8 cellular contexts compared by ENCODE assay signal in genomic region chr5:149581192-149581861, GRCh38. TPM values are rescaled to one million over a fixed set of nuclear protein-coding genes. Genes with fewer than 3 reads are reported as not detected.
A peak's percentile ranks its signal among the peaks of the same experiment; 100 is the strongest.
DNase-seq lines count a peak whose midpoint lies in the region; ATAC-seq, FAIRE-seq and TF ChIP-seq lines count a peak whose summit lies in the region.

Gene ARHGEF37, plus strand, starts transcription at chr5:149581498. Its CDS starts 16,272 bp downstream, at chr5:149597770.

- no peaks in the 10 kb centered on the region for H3K36me3 Mint-ChIP-seq in activated CD8-positive, alpha-beta T cell treated with anti-CD3 and anti-CD28 coated beads for 36 hours (ENCODE audit: low read depth)
- no peaks in the 10 kb centered on the region for H3K36me3 Mint-ChIP-seq in memory B cell

- H3K27ac Mint-ChIP-seq in activated CD8-positive, alpha-beta T cell treated with anti-CD3 and anti-CD28 coated beads for 36 hours, result peak within 1 kb of the TSS; percentile 34
- H3K27ac Mint-ChIP-seq in memory B cell, result no peak within 1 kb of the TSS

- no peak within 1 kb of the TSS; the same call in 1 of the 2 replicates for H2BK5ac ChIP-seq in H1 (ENCODE audit: low read depth, low read length)

- peak within 1 kb of the TSS; percentile 72 for H3K4me3 Mint-ChIP-seq in activated CD8-positive, alpha-beta T cell treated with anti-CD3 and anti-CD28 coated beads for 36 hours
- peak within 1 kb of the TSS; percentile 79 for H3K4me3 Mint-ChIP-seq in memory B cell

- H3K4me1 ChIP-seq in ES-I3 (ENCODE audit: insufficient read depth, low read length) (no peaks in the 10 kb centered on the region), H1 (replicated peaks in 1 of 4; ENCODE audit: control insufficient read depth in 3 of 4, insufficient read depth in 4 of 4, low read length in 3 of 4) (peaks cover 0 to 14% (median 5%) of the 10 kb centered on the region in 4 experiments; a peak in 6 of 7 replicates)

- no peak for TF ChIP-seq EP300 in H1 (IDR thresholded peaks at IDR 0.05; ENCODE audit: borderline replicate concordance in 1 of 2, low read depth in 2 of 2, low read length in 2 of 2)

- no peak within 1 kb of the TSS for H4K5ac ChIP-seq in H1 (ENCODE audit: insufficient read length, low read depth, low read length)

- H3K27ac ChIP-seq in H1 (ENCODE audit: low read depth, low read length), result no peak within 1 kb of the TSS

- H3K4me2 ChIP-seq in H1 (ENCODE audit: insufficient read depth in 1 of 2, low read depth in 2 of 2, low read length in 2 of 2), result peak within 1 kb of the TSS; percentile 77 to 87

- no peak within 1 kb of the TSS for H2AK5ac ChIP-seq in H1 (ENCODE audit: low read depth, low read length)

- H3K56ac ChIP-seq in H1 (replicated peaks; ENCODE audit: insufficient read length, low read depth, low read length), result no peak within 1 kb of the TSS

- 0 out of 2 replicates have a peak within 1 kb of the TSS, but pooled peaks have one; percentile 9 for H2BK12ac ChIP-seq in H1 (ENCODE audit: low read depth, low read length)

- H4K8ac ChIP-seq in H1 (ENCODE audit: extremely low read depth, insufficient read depth, low read length), result 0 out of 2 replicates have a peak within 1 kb of the TSS, but pooled peaks have one; percentile 9

- H4K20me1 ChIP-seq in H1 (replicated peaks in 1 of 2; ENCODE audit: control insufficient read depth in 1 of 2, insufficient read depth in 2 of 2, low read length in 2 of 2), result no peaks in the 10 kb centered on the region

- peaks cover 16% of the 10 kb centered on the region for H3K4me1 Mint-ChIP-seq in activated CD8-positive, alpha-beta T cell treated with anti-CD3 and anti-CD28 coated beads for 36 hours (ENCODE audit: low read depth)
- H3K4me1 Mint-ChIP-seq in memory B cell, result peaks cover 5% of the 10 kb centered on the region

- peak within 1 kb of the TSS; percentile 97 for H2AFZ ChIP-seq in H1 (ENCODE audit: low read length)

- H3K9ac ChIP-seq in ES-I3 (ENCODE audit: low read depth, low read length) (peak within 1 kb of the TSS; percentile 64), H1 (replicated peaks in 1 of 4; ENCODE audit: extremely low read depth in 1 of 4, low read depth in 3 of 4, low read length in 3 of 4) (no peak within 1 kb of the TSS; a peak in 1 of 7 replicates)

- no peak within 1 kb of the TSS for H4K91ac ChIP-seq in H1 (replicated peaks; ENCODE audit: insufficient read length, low read length)

- H3K9me3 ChIP-seq in ES-I3 (ENCODE audit: control insufficient read depth, insufficient read depth, low read length) (no peaks in the 10 kb centered on the region), H1 (ENCODE audit: insufficient read depth in 2 of 2, low read depth in 1 of 2, low read length in 1 of 2) (no peaks in the 10 kb centered on the region)

- H3K79me1 ChIP-seq in H1 (ENCODE audit: low read depth, low read length), result no peaks in the 10 kb centered on the region

- no peak within 1 kb of the TSS for H3K23ac ChIP-seq in H1 (ENCODE audit: insufficient read length)

- no peaks in the 10 kb centered on the region for H3K79me2 ChIP-seq in H1 (ENCODE audit: control insufficient read depth in 1 of 2, insufficient read depth in 2 of 2, low read length in 2 of 2)

- CTCF ChIA-PET in activated CD8-positive, alpha-beta T cell treated with anti-CD3 and anti-CD28 coated beads for 36 hours (lab: Charles Lee), result interaction anchor here (0.8 to 2.8 kb wide), 7 partner anchors 13 to 195 kb away, joined by 3 to 14 read pairs (median 3); no protein-coding TSS in a partner anchor
- CTCF ChIA-PET in H1 (lab: Charles Lee; ENCODE audit: partially characterized antibody), result interaction anchor here (0.6 to 5.6 kb wide), 13 partner anchors 9 to 302 kb away, joined by 3 to 33 read pairs (median 3); no protein-coding TSS in a partner anchor

- no peak for TF ChIP-seq RAD21 in H1 (IDR thresholded peaks at IDR 0.05 in 1 of 2, conservative IDR thresholded peaks at IDR 0.05 in 1 of 2; ENCODE audit: low read depth in 2 of 2, low read length in 2 of 2)

- H3K27me3 Mint-ChIP-seq in activated CD8-positive, alpha-beta T cell treated with anti-CD3 and anti-CD28 coated beads for 36 hours, result peaks cover 16% of the 10 kb centered on the region
- H3K27me3 Mint-ChIP-seq in memory B cell, result no peaks in the 10 kb centered on the region

- POLR2A ChIA-PET in activated CD8-positive, alpha-beta T cell treated with anti-CD3 and anti-CD28 coated beads for 36 hours (lab: Charles Lee), result interaction anchor here (1.3 to 1.6 kb wide), 2 partner anchors 29 to 34 kb away, joined by 3 to 4 read pairs; no protein-coding TSS in a partner anchor
- POLR2A ChIA-PET in H1 (lab: Charles Lee; ENCODE audit: partially characterized antibody), result interaction anchor here (0.9 to 1.8 kb wide), 3 partner anchors 19 to 31 kb away, joined by 3 read pairs; no protein-coding TSS in a partner anchor

- no peaks in the 10 kb centered on the region for H3K36me3 ChIP-seq in ES-I3 (ENCODE audit: insufficient read depth, low read length)
- H3K36me3 ChIP-seq in H1 (ENCODE audit: control insufficient read depth in 2 of 4, insufficient read depth in 4 of 4, low read length in 3 of 4), result no peaks in the 10 kb centered on the region

- peak within 1 kb of the TSS; percentile 80; the same call in 1 of the 2 replicates for H2BK20ac ChIP-seq in H1 (ENCODE audit: low read length)

- peak within 1 kb of the TSS; percentile 44 to 64 (median 50) for H3K4me3 ChIP-seq in H1 (ENCODE audit: extremely low read depth in 1 of 4, insufficient read depth in 2 of 4, low read depth in 3 of 4, low read length in 4 of 4)

- 2% methylated on average over 53 of the region's 56 CpGs; no CpG with 5 or more reads in 1 of the 2 experiments for WGBS in H1 (ENCODE audit: extremely low coverage in 1 of 2, insufficient coverage in 1 of 2, insufficient read length in 1 of 2, insufficient replicate concordance in 2 of 2, low coverage in 1 of 2, low lambda C conversion rate in 2 of 2, missing lambda C conversion rate in 1 of 2), 2 experiments

- H3K23me2 ChIP-seq in H1 (ENCODE audit: low read depth, low read length), result peaks cover 10% of the 10 kb centered on the region

- H3K9me3 Mint-ChIP-seq in activated CD8-positive, alpha-beta T cell treated with anti-CD3 and anti-CD28 coated beads for 36 hours, result no peaks in the 10 kb centered on the region
- H3K9me3 Mint-ChIP-seq in memory B cell, result no peaks in the 10 kb centered on the region

- H2BK120ac ChIP-seq in H1 (replicated peaks; ENCODE audit: low read depth, low read length), result no peak within 1 kb of the TSS

- no peak for TF ChIP-seq POLR2A in H1 (IDR thresholded peaks at IDR 0.05; ENCODE audit: control extremely low read depth in 1 of 2, low read depth in 2 of 2, low read length in 2 of 2)

- H3K27me3 ChIP-seq in H1 (replicated peaks in 1 of 4; ENCODE audit: control insufficient read depth in 3 of 4, extremely low read depth in 1 of 4, insufficient read depth in 3 of 4, low read length in 3 of 4), result peaks cover 0 to 18% (median 13%) of the 10 kb centered on the region in 4 experiments; a peak in 6 of 7 replicates

- FAIRE-seq in H1 (lab: Jason Lieb, UNC), result no peak

- H3K14ac ChIP-seq in H1 (ENCODE audit: insufficient read length), result no peak within 1 kb of the TSS

- no peak for TF ChIP-seq CTCF in activated CD8-positive, alpha-beta T cell treated with anti-CD3 and anti-CD28 coated beads for 36 hours (IDR thresholded peaks at IDR 0.05)
- no peak for TF ChIP-seq CTCF in H1 (IDR thresholded peaks at IDR 0.05; ENCODE audit: control extremely low read depth in 1 of 3, insufficient read depth in 1 of 3, low read depth in 1 of 3, low read length in 3 of 3)

- H2BK15ac ChIP-seq in H1 (ENCODE audit: low read length), result peak within 1 kb of the TSS; percentile 81; the same call in 1 of the 2 replicates

- DNase-seq in NCI-H2107 (lab: John Stamatoyannopoulos, UW), result peak; percentile 4
- peak; percentile 66 for DNase-seq in activated CD8-positive, alpha-beta T cell treated with anti-CD3 and anti-CD28 coated beads for 36 hours
- DNase-seq in H1 (ENCODE audit: low read depth in 1 of 2, low spot score in 2 of 2), result peak in 1 of 2 experiments; percentile 73
- peak; percentile 14 to 44 for DNase-seq in memory B cell (ENCODE audit: low spot score in 2 of 2)
- DNase-seq in stimulated activated CD4-positive, alpha-beta T cell treated with anti-CD3 and anti-CD28 coated beads, Interleukin-4, amount 100 ng/mL, for 48 hours (ENCODE audit: low read depth in 2 of 2), result peak; percentile 51 to 56
- DNase-seq in KG1 (lab: John Stamatoyannopoulos, UW), result no peak

- peak within 1 kb of the TSS; percentile 90 for H3K18ac ChIP-seq in H1 (ENCODE audit: extremely low read depth, low read length)

- no peak within 1 kb of the TSS for H3K4ac ChIP-seq in H1 (replicated peaks; ENCODE audit: insufficient read length, low read depth, low read length)

- peak; percentile 77 for ATAC-seq in activated CD8-positive, alpha-beta T cell treated with anti-CD3 and anti-CD28 coated beads for 36 hours
- ATAC-seq in memory B cell (ENCODE audit: low read depth) (peak; percentile 86), HG02623 (IDR thresholded peaks at IDR 0.05; ENCODE audit: unreplicated experiment) (no peak)

- intact Hi-C loops in activated CD8-positive, alpha-beta T cell treated with anti-CD3 and anti-CD28 coated beads for 36 hours (cut with micrococcal nuclease), result no loop called here

TF ChIP-seq in H1, 55 proteins besides CTCF, POLR2A, EP300 and RAD21 (continues in another document):
- TF ChIP-seq TBP (IDR thresholded peaks at IDR 0.05; ENCODE audit: low read depth, low read length) (0 out of 2 replicates have a peak, but pooled peaks have one; percentile 13), TAF1 (IDR thresholded peaks at IDR 0.05; ENCODE audit: low read depth, low read length) (0 out of 2 replicates have a peak, but pooled peaks have one; percentile 20), CHD2 (IDR thresholded peaks at IDR 0.05; ENCODE audit: low read length) (no peak), KDM4A (IDR thresholded peaks at IDR 0.05; ENCODE audit: low read depth, low read length, severe bottlenecking) (peak; percentile 86), RBBP5 (IDR thresholded peaks at IDR 0.05; ENCODE audit: borderline replicate concordance, low read depth, low read length) (peak; percentile 41; the same call in 1 of the 2 replicates), KDM1A (IDR thresholded peaks at IDR 0.05; ENCODE audit: borderline replicate concordance, low read length) (no peak), GABPA (IDR thresholded peaks at IDR 0.05; ENCODE audit: borderline replicate concordance, insufficient read depth, low read length) (no peak)

RNA-seq across cellular contexts. Expression of gene ARHGEF37, which starts in this region (rescaled TPM):
- 1 to 10 TPM; 1.1 TPM for total RNA-seq in activated CD8-positive, alpha-beta T cell treated with anti-CD3 and anti-CD28 coated beads for 36 hours
- 0.48 and 1.8 TPM in 2 replicates for total RNA-seq in H1 (2021; fragmentation: NEBNext Ultra II Directional; extraction: Animal tissue kit (Norgen Biotek cat#: 25700))
- 0.16 and 0.21 TPM in 2 replicates for polyA plus RNA-seq in H1 (2011; rRNA removed)
- 0.27 TPM for polyA plus RNA-seq in H1 (2011; cell fraction: cytosol; rRNA removed)
- polyA plus RNA-seq in H1 (2011; cell fraction: nucleus; rRNA removed), result 0.43 TPM
- polyA plus RNA-seq in H1 (2012, experiment 1 of 2), result 0.17 to 0.35 TPM (median 0.32 TPM) in 4 replicates
- polyA plus RNA-seq in H1 (2012, experiment 2 of 2), result 0.13 TPM
- polyA plus RNA-seq in H1 (2013, experiment 1 of 2), result 0.20 TPM
- polyA plus RNA-seq in H1 (2013, experiment 2 of 2), result 0.15 TPM
- polyA minus RNA-seq in H1 (2011; rRNA and poly(A)+ RNA removed), result 0.35 and 2.3 TPM in 2 replicates
- polyA minus RNA-seq in H1 (2011; cell fraction: cytosol; rRNA and poly(A)+ RNA removed), result not detected
- not detected for polyA minus RNA-seq in H1 (2011; cell fraction: nucleus; rRNA and poly(A)+ RNA removed)
